In the genomic region with DNA sequence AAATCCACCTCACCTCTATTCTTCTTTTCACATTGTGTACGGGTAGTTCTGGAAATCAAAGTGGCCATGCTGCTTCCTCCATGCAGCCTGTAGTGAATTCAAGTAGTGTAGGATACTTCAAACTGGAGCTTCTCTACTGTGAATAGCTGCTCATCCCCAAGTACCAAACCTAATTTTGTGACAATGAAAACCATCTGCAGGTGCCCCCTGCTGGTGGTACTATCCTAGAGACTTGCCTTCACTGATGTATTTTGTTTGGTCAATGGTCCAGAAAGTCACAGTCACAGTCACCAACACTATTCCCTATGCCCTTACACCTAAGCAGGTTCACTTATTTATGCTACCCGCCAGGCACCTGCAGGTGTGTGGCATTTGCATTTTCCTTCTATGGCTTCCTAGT, we compare ENCODE assay signal across 7 cellular contexts.
DNase-seq lines count a peak whose midpoint lies in the region; ATAC-seq and TF ChIP-seq lines count a peak whose summit lies in the region.
"Not testable (repeated sequence)": the region's sequence is repeated elsewhere in the genome, so short reads cannot be mapped to it uniquely, and the experiment has no call there.

No MANE protein-coding gene starts in this region.

- not testable (repeated sequence) for H2AFZ ChIP-seq in HCT116 (ENCODE audit: low read depth, low read length, poor library complexity, severe bottlenecking)

- H3K4me3 ChIP-seq in HCT116 (replicated peaks in 1 of 2; ENCODE audit: low read depth in 1 of 2, low read length in 2 of 2) = not testable (repeated sequence)

- H3K36me3 Mint-ChIP-seq in T-helper 17 cell (ENCODE audit: low read depth); activated naive CD4-positive, alpha-beta T cell treated with anti-CD3 and anti-CD28 coated beads, Interleukin-2, amount 50 U/mL, for 72 hours; naive B cell; stimulated activated effector memory CD8-positive, alpha-beta T cell treated with anti-CD3 and anti-CD28 coated beads, Interleukin-12 subunit alpha, Interleukin-12 subunit beta, amount 100 ng/mL, for 72 hours: not testable (repeated sequence)

- CTCF ChIA-PET in HCT116 (lab: Charles Lee) = not testable (repeated sequence)

- H3K27me3 ChIP-seq in HCT116 (ENCODE audit: insufficient read depth, low read length); foreskin keratinocyte: not testable (repeated sequence)

- not testable (repeated sequence) for TF ChIP-seq RAD21 in HCT116 (IDR thresholded peaks at IDR 0.05; ENCODE audit: low read depth)

- H3K4me2 ChIP-seq in HCT116 (ENCODE audit: low read length) = not testable (repeated sequence)

- not testable (repeated sequence) for H3K36me3 ChIP-seq in HCT116 (ENCODE audit: control insufficient read depth in 1 of 2, insufficient read depth in 2 of 2, low read length in 2 of 2)

- H4K20me1 ChIP-seq in HCT116 (ENCODE audit: insufficient read depth) = not testable (repeated sequence)

- H3K9me3 ChIP-seq in HCT116 (ENCODE audit: control insufficient read depth in 1 of 2, insufficient read depth in 1 of 2, low read depth in 1 of 2, low read length in 2 of 2); T-helper 17 cell (ENCODE audit: control insufficient read depth, low read length, poor library complexity, severe bottlenecking): not testable (repeated sequence)

- not testable (repeated sequence) for H3K27me3 Mint-ChIP-seq in T-helper 17 cell, naive B cell

- H3K9me3 Mint-ChIP-seq in activated naive CD4-positive, alpha-beta T cell treated with anti-CD3 and anti-CD28 coated beads, Interleukin-2, amount 50 U/mL, for 72 hours; naive B cell; stimulated activated effector memory CD8-positive, alpha-beta T cell treated with anti-CD3 and anti-CD28 coated beads, Interleukin-12 subunit alpha, Interleukin-12 subunit beta, amount 100 ng/mL, for 72 hours: not testable (repeated sequence)

- TF ChIP-seq POLR2A in HCT116 (IDR thresholded peaks at IDR 0.05; ENCODE audit: borderline replicate concordance, extremely low read depth, insufficient read depth, insufficient read length) = not testable (repeated sequence)

- not testable (repeated sequence) for DNase-seq in HCT116 (ENCODE audit: low read depth, low spot score); T-helper 17 cell; activated naive CD4-positive, alpha-beta T cell treated with anti-CD3 and anti-CD28 coated beads, Interleukin-2, amount 50 U/mL, for 72 hours (ENCODE audit: low spot score in 2 of 2); foreskin keratinocyte; left colon; naive B cell; stimulated activated effector memory CD8-positive, alpha-beta T cell treated with anti-CD3 and anti-CD28 coated beads, Interleukin-12 subunit alpha, Interleukin-12 subunit beta, amount 100 ng/mL, for 72 hours (ENCODE audit: low spot score in 2 of 2)

- not testable (repeated sequence) for H3K4me3 Mint-ChIP-seq in T-helper 17 cell; naive B cell; stimulated activated effector memory CD8-positive, alpha-beta T cell treated with anti-CD3 and anti-CD28 coated beads, Interleukin-12 subunit alpha, Interleukin-12 subunit beta, amount 100 ng/mL, for 72 hours

- H3K79me2 ChIP-seq in HCT116 (ENCODE audit: insufficient read depth, low read length) = not testable (repeated sequence)

- not testable (repeated sequence) for H3K9ac ChIP-seq in HCT116 (ENCODE audit: low read length)

- ATAC-seq in HCT116 = peak; percentile 80
- peak; percentile 67 for ATAC-seq in T-helper 17 cell
- peak; percentile 57 to 61 for ATAC-seq in activated naive CD4-positive, alpha-beta T cell treated with anti-CD3 and anti-CD28 coated beads, Interleukin-2, amount 50 U/mL, for 72 hours
- peak; percentile 48 for ATAC-seq in foreskin keratinocyte
- peak; percentile 68 for ATAC-seq in left colon
- ATAC-seq in naive B cell (ENCODE audit: low read depth in 2 of 2) = peak; percentile 55 to 78
- ATAC-seq in stimulated activated effector memory CD8-positive, alpha-beta T cell treated with anti-CD3 and anti-CD28 coated beads, Interleukin-12 subunit alpha, Interleukin-12 subunit beta, amount 100 ng/mL, for 72 hours = peak; percentile 77

- POLR2A ChIA-PET in HCT116 (lab: Charles Lee) = not testable (repeated sequence)

- not testable (repeated sequence) for H3K9me2 ChIP-seq in HCT116 (ENCODE audit: insufficient read depth)

- H3K4me1 Mint-ChIP-seq in T-helper 17 cell; naive B cell; stimulated activated effector memory CD8-positive, alpha-beta T cell treated with anti-CD3 and anti-CD28 coated beads, Interleukin-12 subunit alpha, Interleukin-12 subunit beta, amount 100 ng/mL, for 72 hours: not testable (repeated sequence)

- H3K4me1 ChIP-seq in HCT116 (ENCODE audit: control insufficient read depth in 1 of 2, insufficient read depth in 2 of 2, low read length in 2 of 2); foreskin keratinocyte: not testable (repeated sequence)

- not testable (repeated sequence) for TF ChIP-seq CTCF in HCT116 (IDR thresholded peaks at IDR 0.05 in 2 of 3, conservative IDR thresholded peaks at IDR 0.05 in 1 of 3; ENCODE audit: borderline replicate concordance in 1 of 3, insufficient read depth in 1 of 3, low read depth in 2 of 3, low read length in 2 of 3); foreskin keratinocyte (conservative IDR thresholded peaks at IDR 0.05)

- intact Hi-C loops in HCT116 (cut with micrococcal nuclease); left colon (cut with DNase I, micrococcal nuclease): not testable (repeated sequence)

- RAD21 ChIA-PET in HCT116 (lab: Charles Lee; ENCODE audit: low non-redundant PET in 1 of 2, low total read pairs in 2 of 2, uncharacterized antibody in 2 of 2, unreplicated experiment in 2 of 2) = not testable (repeated sequence)

- not testable (repeated sequence) for BruUV-seq in HCT116 (replicated peaks; lab: Mats Ljungman, UMichigan)

- H3K27ac ChIP-seq in HCT116 (ENCODE audit: low read depth, low read length); foreskin keratinocyte: not testable (repeated sequence)

- not testable (repeated sequence) for H3K27ac Mint-ChIP-seq in T-helper 17 cell; activated naive CD4-positive, alpha-beta T cell treated with anti-CD3 and anti-CD28 coated beads, Interleukin-2, amount 50 U/mL, for 72 hours; naive B cell; stimulated activated effector memory CD8-positive, alpha-beta T cell treated with anti-CD3 and anti-CD28 coated beads, Interleukin-12 subunit alpha, Interleukin-12 subunit beta, amount 100 ng/mL, for 72 hours
